8 cellular contexts compared by ENCODE assay signal in genomic region chr2:239399404-239399999, GRCh38. TPM values are rescaled to one million over a fixed set of nuclear protein-coding genes. Genes with fewer than 3 reads are reported as not detected.
DNase-seq lines count a peak whose midpoint lies in the region; ATAC-seq and TF ChIP-seq lines count a peak whose summit lies in the region.

No MANE protein-coding gene starts in this region.

- H3K36me3 Mint-ChIP-seq in brain, result peaks cover 5% of the 10 kb centered on the region

- peaks cover 0 to 14% (median 6%) of the 10 kb centered on the region in 5 experiments for H3K9me3 Mint-ChIP-seq in brain

- peak; percentile 63 for DNase-seq in cardiac septum (ENCODE audit: low spot score)
- no peak for DNase-seq in left cardiac atrium
- peak in 1 of 2 experiments; percentile 23 for DNase-seq in SJSA1 (ENCODE audit: low read depth in 1 of 2, low spot score in 2 of 2)
- peak; percentile 80 for DNase-seq in left kidney (ENCODE audit: low read depth, low spot score)
- DNase-seq in stimulated activated CD8-positive, alpha-beta memory T cell treated with anti-CD3 and anti-CD28 coated beads, Interleukin-4, amount 100 ng/mL, for 48 hours, result peak; percentile 56

- H3K27me3 Mint-ChIP-seq in brain, result peaks cover 9% of the 10 kb centered on the region

- H3K9me3 ChIP-seq in SJSA1 (replicated peaks), result no peaks in the 10 kb centered on the region

- H3K4me3 ChIP-seq in SJSA1, result peak overlapping the region; percentile 87

- intact Hi-C loops in cardiac septum (cut with DNase I), result loop anchor here (5.0 kb wide), 2 partner anchors 87 to 172 kb away; no protein-coding TSS in a partner anchor
- intact Hi-C loops in left cardiac atrium (cut with DNase I), result loop anchor here in 1 of 2 donors (10.0 kb wide), 1 partner anchor 85 kb away; no protein-coding TSS in a partner anchor

- peak overlapping the region; percentile 91 to 99 (median 96) for H3K27ac Mint-ChIP-seq in brain

- H3K27me3 ChIP-seq in SJSA1 (replicated peaks), result no peaks in the 10 kb centered on the region

- peaks cover 63% of the 10 kb centered on the region for H3K4me1 Mint-ChIP-seq in brain

- no peak for TF ChIP-seq CTCF in brain (conservative IDR thresholded peaks at IDR 0.05)

- peaks cover 7% of the 10 kb centered on the region; the same call in 1 of the 2 replicates for H3K36me3 ChIP-seq in SJSA1

- peak overlapping the region; percentile 92 to 98 (median 96) for H3K4me3 Mint-ChIP-seq in brain

- no peak for ATAC-seq in left cardiac atrium
- ATAC-seq in HG03378 (IDR thresholded peaks at IDR 0.05; ENCODE audit: unreplicated experiment), result no peak
- ATAC-seq in GM19324 (IDR thresholded peaks at IDR 0.05; ENCODE audit: low FRiP score, unreplicated experiment), result no peak

- H3K4me1 ChIP-seq in SJSA1 (replicated peaks), result peaks cover 15% of the 10 kb centered on the region

- H3K27ac ChIP-seq in SJSA1, result no peak overlapping the region

RNA-seq across cellular contexts. Expression of gene HDAC4, which starts 1.3 kb away (rescaled TPM):
- total RNA-seq in cardiac septum (34.4 TPM), left cardiac atrium (10 to 100 TPM; 25.6 to 31.2 TPM)
- 13.2 and 16.8 TPM in 2 replicates for total RNA-seq in SJSA1 (2014; rRNA removed; shearing (Covaris generic))
- polyA plus RNA-seq in brain (ENCODE audit: insufficient read depth, low read depth, low replicate concordance), result 8.5 TPM
